In the genomic region with DNA sequence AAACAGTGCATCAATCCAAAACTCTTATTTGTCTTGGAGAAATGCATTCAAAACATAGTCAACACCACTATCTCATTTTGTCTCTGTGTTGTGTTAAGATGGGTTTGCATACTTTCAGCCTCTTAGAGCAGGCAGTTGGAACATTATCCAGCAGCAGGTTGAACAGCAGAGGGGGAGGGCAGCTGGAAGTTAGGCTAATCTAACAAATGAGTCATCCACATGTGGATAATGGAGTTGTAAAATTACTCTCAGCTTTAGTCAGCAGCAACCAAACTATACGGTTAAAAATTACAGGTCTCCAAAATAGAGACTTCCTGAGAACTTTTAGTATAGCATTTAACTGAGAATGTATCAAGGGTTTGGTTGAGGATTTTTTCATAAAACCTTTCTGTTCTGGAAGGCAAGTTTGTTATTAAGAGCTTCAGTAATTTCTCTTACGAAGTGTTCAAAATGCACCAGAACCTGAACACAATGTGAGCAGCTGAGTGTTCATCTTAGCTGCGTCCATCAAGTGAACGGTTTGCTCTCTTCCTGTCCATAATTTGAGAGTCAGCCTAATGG, we compare ENCODE assay signal across 9 cellular contexts. TPM values are rescaled to one million over a fixed set of nuclear protein-coding genes. Genes with fewer than 3 reads are reported as not detected.
DNase-seq lines count a peak whose midpoint lies in the region; ATAC-seq, FAIRE-seq and TF ChIP-seq lines count a peak whose summit lies in the region.
"Had no signal": no experiment of that assay in that cellular context is flagged by ENCODE, and none has a peak within 500 bp of the region (broad histone marks: within the 10 kb centered on the region; RNA-seq: fewer than 3 reads in every experiment).

No MANE protein-coding gene starts in this region.

- no peak overlapping the region for H4K8ac ChIP-seq in mesenchymal stem cell (ENCODE audit: low read length)

- WGBS in mesenchymal stem cell, result 39% methylated on average over 3 of the region's 4 CpGs

- no peaks in the 10 kb centered on the region for H3K9me3 Mint-ChIP-seq in stimulated activated memory B cell treated with anti-CD40 and anti-IgM and Interleukin-4, amounts not matched to agents 10 μg/mL and 1 μg/mL and 100 μg/mL, for 72 hours

- no peak overlapping the region for H2AFZ ChIP-seq in mesenchymal stem cell (ENCODE audit: low read depth, low read length)

- ATAC-seq in stimulated activated memory B cell treated with anti-CD40 and anti-IgM and Interleukin-4, amounts not matched to agents 10 μg/mL and 1 μg/mL and 100 μg/mL, for 72 hours, result no peak

- no peak overlapping the region for H2AK5ac ChIP-seq in mesenchymal stem cell (ENCODE audit: low read length, severe bottlenecking)

- intact Hi-C loops in vagina (cut with DNase I), result loop anchor here (1.0 kb wide), 1 partner anchor 23 kb away; no protein-coding TSS in a partner anchor

- H3K4me1 ChIP-seq in adipocyte (ENCODE audit: control insufficient read depth, insufficient read depth, low read length), result peaks cover 20% of the 10 kb centered on the region
- H3K4me1 ChIP-seq in mesenchymal stem cell (ENCODE audit: control insufficient read depth, insufficient read depth, low read depth, low read length), result peaks cover 19% of the 10 kb centered on the region
- peaks cover 16% of the 10 kb centered on the region for H3K4me1 ChIP-seq in vagina

- H3K36me3 ChIP-seq in adipocyte (ENCODE audit: control insufficient read depth, insufficient read depth, low read length, severe bottlenecking), result no peaks in the 10 kb centered on the region
- H3K36me3 ChIP-seq in mesenchymal stem cell (ENCODE audit: control insufficient read depth in 1 of 2, insufficient read depth in 2 of 2, low read depth in 1 of 2, low read length in 2 of 2), result no peaks in the 10 kb centered on the region
- no peaks in the 10 kb centered on the region for H3K36me3 ChIP-seq in vagina

- H3K4me3 Mint-ChIP-seq in stimulated activated memory B cell treated with anti-CD40 and anti-IgM and Interleukin-4, amounts not matched to agents 10 μg/mL and 1 μg/mL and 100 μg/mL, for 72 hours, result no peak overlapping the region

- H3K27me3 Mint-ChIP-seq in stimulated activated memory B cell treated with anti-CD40 and anti-IgM and Interleukin-4, amounts not matched to agents 10 μg/mL and 1 μg/mL and 100 μg/mL, for 72 hours, result no peaks in the 10 kb centered on the region

- H3K4me2 ChIP-seq in mesenchymal stem cell (ENCODE audit: low read length, poor library complexity, severe bottlenecking), result peak overlapping the region; percentile 36

- H3K27ac ChIP-seq in mesenchymal stem cell (ENCODE audit: low read length, poor library complexity, severe bottlenecking), result peak overlapping the region; percentile 72
- no peak overlapping the region for H3K27ac ChIP-seq in vagina

- no peak overlapping the region for H2BK12ac ChIP-seq in mesenchymal stem cell (ENCODE audit: low read length in 2 of 2)

- no peaks in the 10 kb centered on the region for H3K36me3 Mint-ChIP-seq in stimulated activated memory B cell treated with anti-CD40 and anti-IgM and Interleukin-4, amounts not matched to agents 10 μg/mL and 1 μg/mL and 100 μg/mL, for 72 hours

- no peak overlapping the region for H3K9ac ChIP-seq in adipocyte (ENCODE audit: low read length)
- no peak overlapping the region for H3K9ac ChIP-seq in mesenchymal stem cell (ENCODE audit: low read length)

- H3K4me1 Mint-ChIP-seq in stimulated activated memory B cell treated with anti-CD40 and anti-IgM and Interleukin-4, amounts not matched to agents 10 μg/mL and 1 μg/mL and 100 μg/mL, for 72 hours, result peaks cover 6% of the 10 kb centered on the region

- peaks cover 15% of the 10 kb centered on the region for H3K79me1 ChIP-seq in mesenchymal stem cell (replicated peaks; ENCODE audit: low read length, poor library complexity, severe bottlenecking)

- DNase-seq in DMS53 (lab: John Stamatoyannopoulos, UW) (peak; percentile 84), NCI-H1092 (lab: John Stamatoyannopoulos, UW) (peak; percentile 31), adipocyte (ENCODE audit: low read depth) (peak; percentile 68), mesenchymal stem cell (peak; percentile 88), vagina (ENCODE audit: extremely low spot score in 2 of 2) (no peak), frontal cortex (ENCODE audit: low spot score in 2 of 2) (no peak)
- no peak for DNase-seq in NK-92 treated with Interleukin-12 subunit alpha and Interleukin-12 subunit beta, amount 100 ng/mL, for 24 hours (lab: John Stamatoyannopoulos, UW)

- FAIRE-seq in frontal cortex (lab: Jason Lieb, UNC), result no peak
- FAIRE-seq: islet of Langerhans had no signal

- no peak overlapping the region for H3K23ac ChIP-seq in mesenchymal stem cell (ENCODE audit: low read length in 2 of 2)

- no peak overlapping the region for H2BK120ac ChIP-seq in mesenchymal stem cell (ENCODE audit: low read depth, low read length)

- no peak overlapping the region for H4K91ac ChIP-seq in mesenchymal stem cell (ENCODE audit: low read length)

- H3K27me3 ChIP-seq in adipocyte (replicated peaks; ENCODE audit: control insufficient read depth, insufficient read depth, low read length) (no peaks in the 10 kb centered on the region), mesenchymal stem cell (ENCODE audit: control insufficient read depth in 1 of 2, insufficient read depth in 1 of 2, low read length in 2 of 2) (no peaks in the 10 kb centered on the region), vagina (no peaks in the 10 kb centered on the region)

- TF ChIP-seq CTCF in vagina (IDR thresholded peaks at IDR 0.05), result no peak

- TF ChIP-seq POLR2A in vagina (IDR thresholded peaks at IDR 0.05), result no peak

- H2BK5ac ChIP-seq in mesenchymal stem cell (ENCODE audit: low read depth, low read length, poor library complexity, severe bottlenecking), result no peak overlapping the region

- H3K4ac ChIP-seq in mesenchymal stem cell (ENCODE audit: low read depth in 1 of 2, low read length in 2 of 2), result peak overlapping the region in 1 of 2 experiments; percentile 56

- H3K14ac ChIP-seq in mesenchymal stem cell (ENCODE audit: low read length in 2 of 2), result no peak overlapping the region

- H3K18ac ChIP-seq in mesenchymal stem cell (ENCODE audit: low read depth in 1 of 2, low read length in 2 of 2), result no peak overlapping the region

- H2BK15ac ChIP-seq in mesenchymal stem cell (ENCODE audit: low read depth, poor library complexity, severe bottlenecking), result no peak overlapping the region

- no peak overlapping the region for H3K27ac Mint-ChIP-seq in stimulated activated memory B cell treated with anti-CD40 and anti-IgM and Interleukin-4, amounts not matched to agents 10 μg/mL and 1 μg/mL and 100 μg/mL, for 72 hours

- no peaks in the 10 kb centered on the region for H3K9me3 ChIP-seq in adipocyte (ENCODE audit: control insufficient read depth, low read length)
- no peaks in the 10 kb centered on the region for H3K9me3 ChIP-seq in mesenchymal stem cell (ENCODE audit: control insufficient read depth, low read length)
- no peaks in the 10 kb centered on the region for H3K9me3 ChIP-seq in vagina

- H3K4me3 ChIP-seq in adipocyte (ENCODE audit: low read length), result no peak overlapping the region
- no peak overlapping the region for H3K4me3 ChIP-seq in mesenchymal stem cell (ENCODE audit: insufficient read depth in 1 of 2, low read depth in 1 of 2, low read length in 2 of 2)
- H3K4me3 ChIP-seq in vagina, result no peak overlapping the region

RNA-seq across cellular contexts. Expression of gene PRKCA, which starts 46.3 kb away (rescaled TPM):
- 21.2 TPM for polyA plus RNA-seq in mesenchymal stem cell (2013, experiment 1 of 2)
- 20.4 TPM for polyA plus RNA-seq in mesenchymal stem cell (2013, experiment 2 of 2)
- total RNA-seq in vagina (15.5 TPM), frontal cortex (24.9 TPM)

Comparison
In these comparisons a context has a peak if more than half of its experiments do, and no peak if none do; other contexts are left out.
1. DNase-seq: peak in DMS53 (single experiment), NCI-H1092 (single experiment), adipocyte (single experiment) and mesenchymal stem cell (single experiment); none in vagina (0 of 2), frontal cortex (0 of 2) and NK-92 treated with Interleukin-12 subunit alpha and Interleukin-12 subunit beta, amount 100 ng/mL, for 24 hours (single experiment).